ENCODE assay signal across 11 cellular contexts in the genomic region with DNA sequence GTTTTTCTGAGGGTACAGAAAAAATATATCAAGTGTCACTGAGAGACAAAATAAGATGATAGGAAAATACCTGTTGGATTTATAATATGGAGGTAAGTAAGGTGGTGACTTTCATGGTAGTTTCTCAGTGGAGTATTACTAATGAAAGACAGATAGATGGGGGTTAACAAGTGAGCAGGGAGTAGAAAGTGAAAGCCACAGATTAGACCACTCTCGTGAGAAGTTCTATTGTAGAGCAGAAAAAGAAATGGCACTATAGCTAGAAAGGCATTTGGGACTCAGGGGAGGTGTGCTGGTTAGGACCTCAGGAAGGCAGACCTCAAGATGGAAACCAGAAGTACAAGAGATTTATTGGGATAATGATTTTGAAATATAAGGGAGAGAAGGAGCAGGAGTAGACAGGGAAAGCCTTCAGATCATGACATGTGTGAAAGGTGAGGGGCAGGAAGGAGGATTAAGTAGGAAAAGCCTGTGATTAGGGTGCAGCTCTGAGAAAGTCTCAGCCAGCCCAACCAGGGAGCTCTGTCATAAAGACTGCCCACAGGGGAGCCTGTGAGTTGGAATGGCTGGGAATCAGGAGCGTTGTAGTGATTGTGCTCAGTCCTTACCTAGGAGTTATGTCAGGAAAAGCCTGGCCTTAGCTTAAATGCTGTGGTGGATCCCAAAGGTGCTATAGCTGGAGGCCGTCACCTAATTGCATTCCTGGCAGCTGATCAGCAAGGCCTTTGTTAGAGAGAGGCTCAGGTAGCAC.
DNase-seq lines count a peak whose midpoint lies in the region; ATAC-seq and TF ChIP-seq lines count a peak whose summit lies in the region.
"Had no signal": no experiment of that assay in that cellular context is flagged by ENCODE, and none has a peak within 500 bp of the region (broad histone marks: within the 10 kb centered on the region; RNA-seq: fewer than 3 reads in every experiment).

No MANE protein-coding gene starts in this region.

- H3K9me3 Mint-ChIP-seq in endothelial cell (ENCODE audit: unreplicated experiment): no peaks in the 10 kb centered on the region

- DNase-seq in GM10248 (ENCODE audit: extremely low spot score) (peak; percentile 29), GM19240 (ENCODE audit: insufficient read length, low spot score) (peak; percentile 14), UCSD-AML1 (lab: John Stamatoyannopoulos, UW; ENCODE audit: unreplicated experiment) (no peak), endothelial cell (ENCODE audit: low spot score) (no peak), NCI-H774 (lab: John Stamatoyannopoulos, UW) (no peak), HAP-1 (ENCODE audit: low spot score in 2 of 2) (no peak)
- DNase-seq: foreskin melanocyte, spleen had no signal

- H3K4me1 ChIP-seq in HAP-1: no peaks in the 10 kb centered on the region

- ATAC-seq in HG02763 (IDR thresholded peaks at IDR 0.05; ENCODE audit: unreplicated experiment) (peak; percentile 84), HG03575 (IDR thresholded peaks at IDR 0.05; ENCODE audit: extremely low read depth, insufficient number of reproducible peaks, low FRiP score, unreplicated experiment) (peak; percentile 88)
- ATAC-seq: Right ventricle myocardium inferior had no signal

- H3K4me3 Mint-ChIP-seq in endothelial cell (ENCODE audit: unreplicated experiment): no peak overlapping the region

- H3K27ac Mint-ChIP-seq in endothelial cell (ENCODE audit: unreplicated experiment): no peak overlapping the region

- H3K9me3 ChIP-seq in HAP-1: no peaks in the 10 kb centered on the region
- H3K9me3 ChIP-seq: spleen had no signal

- POLR2A ChIA-PET in GM10248 (lab: Yijun Ruan, JAX): no interaction called here

- CTCF ChIA-PET in GM10248 (lab: Yijun Ruan, JAX): interaction anchor here (1.0 to 1.3 kb wide), 2 partner anchors 14 to 176 kb away, joined by 3 to 4 read pairs; no protein-coding TSS in a partner anchor

- H3K4me3 ChIP-seq in HAP-1: no peak overlapping the region
- H3K4me3 ChIP-seq: spleen had no signal

- no peaks in the 10 kb centered on the region for H3K27me3 ChIP-seq in HAP-1 (ENCODE audit: low read depth)
- H3K27me3 ChIP-seq: spleen had no signal

- H3K36me3 Mint-ChIP-seq in endothelial cell (ENCODE audit: low read depth, unreplicated experiment): no peaks in the 10 kb centered on the region

- TF ChIP-seq CTCF in GM10248 (IDR thresholded peaks at IDR 0.05; ENCODE audit: control extremely low read depth, extremely low read depth, low read depth, missing control alignments) (no peak), endothelial cell (IDR thresholded peaks at IDR 0.05; ENCODE audit: unreplicated experiment) (no peak)

- no peaks in the 10 kb centered on the region for H3K36me3 ChIP-seq in HAP-1 (replicated peaks)
- H3K36me3 ChIP-seq: spleen had no signal

- peaks cover 4% of the 10 kb centered on the region for H3K27me3 Mint-ChIP-seq in endothelial cell (ENCODE audit: unreplicated experiment)

- in situ Hi-C loops in HAP-1 (cut with MboI; ENCODE audit: low sequenced_read_pairs): no loop called here

- peaks cover 4% of the 10 kb centered on the region for H3K4me1 Mint-ChIP-seq in endothelial cell (ENCODE audit: unreplicated experiment)

Comparison
In these comparisons a context has a peak if more than half of its experiments do, and no peak if none do; other contexts are left out.
1. DNase-seq: peak in GM10248 (single experiment) and GM19240 (single experiment); none in UCSD-AML1 (single experiment), endothelial cell (single experiment), NCI-H774 (single experiment) and HAP-1 (0 of 2).